In genomic region chr6:36657942-36658544, GRCh38 we compare ENCODE assay signal across 20 cellular contexts. TPM values are rescaled to one million over a fixed set of nuclear protein-coding genes. Genes with fewer than 3 reads are reported as not detected.
DNase-seq lines count a peak whose midpoint lies in the region; ATAC-seq and TF ChIP-seq lines count a peak whose summit lies in the region.
"Had no signal": no experiment of that assay in that cellular context is flagged by ENCODE, and none has a peak within 500 bp of the region (broad histone marks: within the 10 kb centered on the region; RNA-seq: fewer than 3 reads in every experiment).

No MANE protein-coding gene starts in this region.

- DNase-seq in CD1c-positive myeloid dendritic cell (ENCODE audit: extremely low spot score): peak; percentile 47
- DNase-seq in LHCN-M2 (ENCODE audit: low read depth): peak; percentile 64
- peak; percentile 91 for DNase-seq in epithelial cell of prostate (ENCODE audit: low read depth, low spot score)
- no peak for DNase-seq in nephron progenitor cell
- DNase-seq in amygdala (lab: John Stamatoyannopoulos, UW): no peak
- no peak for DNase-seq in activated CD4-positive, alpha-beta T cell treated with anti-CD3 and anti-CD28 coated beads for 36 hours
- DNase-seq in NCI-H146 (lab: John Stamatoyannopoulos, UW): no peak
- DNase-seq: activated naive CD8-positive, alpha-beta T cell treated with anti-CD3 and anti-CD28 coated beads, Interleukin-2, amount 10 ng/mL, durations not matched to agents 7 days and 5 days; cortex of kidney; NCI-H1092; NCI-H2227 treated with DMSO at 0.1 percent for 48 hours; stimulated activated CD4-positive, alpha-beta T cell treated with anti-CD3 and anti-CD28 coated beads, Interleukin-4, amount 100 ng/mL, for 1 hour; stimulated activated naive CD4-positive, alpha-beta T cell; SW 1271 had no signal

- H3K4me1 Mint-ChIP-seq in nephron progenitor cell: peaks cover 50% of the 10 kb centered on the region
- H3K4me1 Mint-ChIP-seq in activated CD4-positive, alpha-beta T cell treated with anti-CD3 and anti-CD28 coated beads for 36 hours: peaks cover 11% of the 10 kb centered on the region

- peak overlapping the region; percentile 35 for H3K4me3 Mint-ChIP-seq in nephron progenitor cell
- H3K4me3 Mint-ChIP-seq in activated CD4-positive, alpha-beta T cell treated with anti-CD3 and anti-CD28 coated beads for 36 hours: no peak overlapping the region
- H3K4me3 Mint-ChIP-seq: activated naive CD8-positive, alpha-beta T cell treated with anti-CD3 and anti-CD28 coated beads, Interleukin-2, amount 10 ng/mL, durations not matched to agents 7 days and 5 days had no signal

- ATAC-seq in HG02840 (IDR thresholded peaks at IDR 0.05; ENCODE audit: low FRiP score, unreplicated experiment): no peak
- ATAC-seq in activated CD4-positive, alpha-beta T cell treated with anti-CD3 and anti-CD28 coated beads for 36 hours: no peak
- ATAC-seq: activated CD4-positive, CD25-positive, alpha-beta regulatory T cell treated with anti-CD3 and anti-CD28 coated beads, Interleukin-2, amount 50 U/mL, for 24 hours had no signal

- peaks cover 2% of the 10 kb centered on the region for H3K27me3 Mint-ChIP-seq in nephron progenitor cell (ENCODE audit: low read depth, poor library complexity)
- peaks cover 15% of the 10 kb centered on the region for H3K27me3 Mint-ChIP-seq in activated CD4-positive, alpha-beta T cell treated with anti-CD3 and anti-CD28 coated beads for 36 hours

- H3K36me3 Mint-ChIP-seq in nephron progenitor cell (ENCODE audit: low read depth): no peaks in the 10 kb centered on the region
- H3K36me3 Mint-ChIP-seq in activated CD4-positive, alpha-beta T cell treated with anti-CD3 and anti-CD28 coated beads for 36 hours (ENCODE audit: low read depth): no peaks in the 10 kb centered on the region
- H3K36me3 Mint-ChIP-seq: activated naive CD8-positive, alpha-beta T cell treated with anti-CD3 and anti-CD28 coated beads, Interleukin-2, amount 10 ng/mL, durations not matched to agents 7 days and 5 days had no signal

- no peaks in the 10 kb centered on the region for H3K9me3 Mint-ChIP-seq in nephron progenitor cell
- H3K9me3 Mint-ChIP-seq in activated CD4-positive, alpha-beta T cell treated with anti-CD3 and anti-CD28 coated beads for 36 hours (ENCODE audit: low read depth): no peaks in the 10 kb centered on the region
- H3K9me3 Mint-ChIP-seq: activated naive CD8-positive, alpha-beta T cell treated with anti-CD3 and anti-CD28 coated beads, Interleukin-2, amount 10 ng/mL, durations not matched to agents 7 days and 5 days had no signal

- CTCF ChIA-PET in activated CD4-positive, alpha-beta T cell treated with anti-CD3 and anti-CD28 coated beads for 36 hours (lab: Charles Lee): no interaction called here

- H3K27ac ChIP-seq in epithelial cell of prostate: peak overlapping the region; percentile 18
- H3K27ac ChIP-seq: C4-2B had no signal

- peak overlapping the region; percentile 95 for H3K27ac Mint-ChIP-seq in nephron progenitor cell
- H3K27ac Mint-ChIP-seq in activated CD4-positive, alpha-beta T cell treated with anti-CD3 and anti-CD28 coated beads for 36 hours: no peak overlapping the region
- H3K27ac Mint-ChIP-seq: activated naive CD8-positive, alpha-beta T cell treated with anti-CD3 and anti-CD28 coated beads, Interleukin-2, amount 10 ng/mL, durations not matched to agents 7 days and 5 days had no signal

- POLR2A ChIA-PET in activated CD4-positive, alpha-beta T cell treated with anti-CD3 and anti-CD28 coated beads for 36 hours (lab: Charles Lee): no interaction called here

- intact Hi-C loops in activated CD4-positive, alpha-beta T cell treated with anti-CD3 and anti-CD28 coated beads for 36 hours (cut with DNase I, micrococcal nuclease): no loop called here

- TF ChIP-seq CTCF in nephron progenitor cell (IDR thresholded peaks at IDR 0.05): no peak

RNA-seq across cellular contexts. Expression of gene CDKN1A, which starts 20.5 kb away (rescaled TPM):
- total RNA-seq in LHCN-M2 (2014; rRNA removed): 560 and 669 TPM in 2 replicates
- 537 TPM for polyA plus RNA-seq in LHCN-M2 (2012)
- total RNA-seq in activated CD4-positive, alpha-beta T cell treated with anti-CD3 and anti-CD28 coated beads for 36 hours: 10 to 100 TPM; 31.3 to 35.9 TPM

RNA-seq across cellular contexts. Expression of gene RAB44, which starts 39.6 kb away (rescaled TPM):
- total RNA-seq in LHCN-M2 (2014; rRNA removed): not detected in 2 replicates
- 0.04 TPM for polyA plus RNA-seq in LHCN-M2 (2012)
- under 1 TPM in 1 of 2 experiments, not detected in 1; 0.05 TPM for total RNA-seq in activated CD4-positive, alpha-beta T cell treated with anti-CD3 and anti-CD28 coated beads for 36 hours
- total RNA-seq: activated naive CD8-positive, alpha-beta T cell treated with anti-CD3 and anti-CD28 coated beads, Interleukin-2, amount 10 ng/mL, durations not matched to agents 7 days and 5 days; fibroblast of villous mesenchyme; G401; pulmonary artery endothelial cell had no signal

Comparison
In these comparisons a context has a peak if more than half of its experiments do, and no peak if none do; other contexts are left out.
1. DNase-seq: peak in CD1c-positive myeloid dendritic cell (single experiment), LHCN-M2 (single experiment) and epithelial cell of prostate (single experiment); none in nephron progenitor cell (single experiment), amygdala (0 of 56), activated CD4-positive, alpha-beta T cell treated with anti-CD3 and anti-CD28 coated beads for 36 hours (single experiment) and NCI-H146 (single experiment).
2. RNA of gene CDKN1A, which starts 20.5 kb away (total RNA-seq): 560 to 669 TPM in LHCN-M2; 31.3 to 35.9 TPM in activated CD4-positive, alpha-beta T cell treated with anti-CD3 and anti-CD28 coated beads for 36 hours; every median in the first group is over 10 times any median in the second.